Comparison of ENCODE assay signal across 12 cellular contexts in genomic region chr16:70725912-70726828, GRCh38. TPM values are rescaled to one million over a fixed set of nuclear protein-coding genes. Genes with fewer than 3 reads are reported as not detected.
DNase-seq lines count a peak whose midpoint lies in the region; ATAC-seq and TF ChIP-seq lines count a peak whose summit lies in the region.
"Had no signal": no experiment of that assay in that cellular context is flagged by ENCODE, and none has a peak within 500 bp of the region (broad histone marks: within the 10 kb centered on the region; RNA-seq: fewer than 3 reads in every experiment).

No MANE protein-coding gene starts in this region.

- H4K91ac ChIP-seq in neuronal stem cell (ENCODE audit: low read depth, low read length, poor library complexity): no peak overlapping the region

- H3K18ac ChIP-seq in neuronal stem cell (ENCODE audit: low read length): peak overlapping the region; percentile 63

- H2AK5ac ChIP-seq in neuronal stem cell (ENCODE audit: low read depth, low read length): no peak overlapping the region

- TF ChIP-seq CTCF in heart right ventricle (IDR thresholded peaks at IDR 0.05) (no peak), upper lobe of right lung (IDR thresholded peaks at IDR 0.05) (no peak)

- no peak overlapping the region for H4K8ac ChIP-seq in neuronal stem cell (ENCODE audit: low read depth, low read length)

- H3K14ac ChIP-seq in neuronal stem cell (ENCODE audit: low read length): no peak overlapping the region

- no peak overlapping the region for H3K4me2 ChIP-seq in neuronal stem cell (ENCODE audit: insufficient read depth, low read length, poor library complexity, severe bottlenecking)

- H3K9ac ChIP-seq in neuronal stem cell (ENCODE audit: low read depth, low read length, poor library complexity): no peak overlapping the region

- H2AFZ ChIP-seq in neuronal stem cell (ENCODE audit: low read length): no peak overlapping the region

- H2BK12ac ChIP-seq in neuronal stem cell (ENCODE audit: low read length): no peak overlapping the region

- H3K27me3 ChIP-seq in heart right ventricle (no peaks in the 10 kb centered on the region), neuronal stem cell (ENCODE audit: control insufficient read depth in 3 of 3, insufficient read depth in 3 of 3, low read depth in 1 of 3, low read length in 3 of 3) (no peaks in the 10 kb centered on the region), upper lobe of right lung (no peaks in the 10 kb centered on the region)
- H3K27me3 ChIP-seq: MG63 had no signal

- intact Hi-C loops in heart right ventricle (cut with DNase I) (no loop called here), upper lobe of right lung (cut with DNase I) (no loop called here)

- H3K9me3 ChIP-seq in heart right ventricle (no peaks in the 10 kb centered on the region), neuronal stem cell (replicated peaks in 1 of 2; ENCODE audit: control insufficient read depth in 2 of 2, insufficient read depth in 1 of 2, low read depth in 1 of 2, low read length in 2 of 2) (no peaks in the 10 kb centered on the region), upper lobe of right lung (no peaks in the 10 kb centered on the region)
- H3K9me3 ChIP-seq: MG63 had no signal

- H2BK120ac ChIP-seq in neuronal stem cell (ENCODE audit: low read depth, low read length): no peak overlapping the region

- H3K27ac ChIP-seq in heart right ventricle (peak overlapping the region; percentile 81 to 96 (median 88)), neuronal stem cell (replicated peaks; ENCODE audit: low read length) (no peak overlapping the region), upper lobe of right lung (peak overlapping the region; percentile 89)
- H3K27ac ChIP-seq: 22Rv1, VCaP had no signal

- no peak overlapping the region for H2BK15ac ChIP-seq in neuronal stem cell (ENCODE audit: low read length)

- H3K79me1 ChIP-seq in neuronal stem cell (ENCODE audit: low read depth, low read length): no peaks in the 10 kb centered on the region

- 45 to 52% methylated on average over 31 of the region's 31 CpGs for WGBS in heart right ventricle, 2 donors
- WGBS in neuronal stem cell (ENCODE audit: extremely low coverage in 2 of 2, insufficient read length in 2 of 2, insufficient replicate concordance in 1 of 2), 2 donors: no CpG with 5 or more reads among the region's 31 CpGs

- DNase-seq in DMS 273 (lab: John Stamatoyannopoulos, UW; ENCODE audit: unreplicated experiment) (peak; percentile 55), DMS 273 treated with DMSO at 0.1 percent for 48 hours (lab: John Stamatoyannopoulos, UW) (no peak), heart right ventricle (peak; percentile 73 to 79), neuronal stem cell (ENCODE audit: low spot score) (no peak), upper lobe of right lung (peak; percentile 80), COR-L47 (lab: John Stamatoyannopoulos, UW) (no peak), NCI-H774 (lab: John Stamatoyannopoulos, UW) (no peak), SW480 (ENCODE audit: low spot score) (no peak)
- DNase-seq: MG63 had no signal

- no peak overlapping the region for H3K4ac ChIP-seq in neuronal stem cell (ENCODE audit: low read length)

- H3K23ac ChIP-seq in neuronal stem cell (ENCODE audit: low read depth, low read length, poor library complexity): no peak overlapping the region

- H3K36me3 ChIP-seq in heart right ventricle (peaks cover 0 to 26% (median 0%) of the 10 kb centered on the region in 9 donors), neuronal stem cell (replicated peaks in 1 of 2; ENCODE audit: control insufficient read depth in 2 of 2, insufficient read depth in 2 of 2, low read length in 2 of 2) (peaks cover 7 to 35% of the 10 kb centered on the region in 2 donors), upper lobe of right lung (peaks cover 17% of the 10 kb centered on the region)
- H3K36me3 ChIP-seq: MG63 had no signal

- no peak overlapping the region for H2BK5ac ChIP-seq in neuronal stem cell (ENCODE audit: low read length)

- ATAC-seq in heart right ventricle: peak; percentile 68 to 80 (median 74)
- ATAC-seq in upper lobe of right lung: no peak
- ATAC-seq: stimulated activated effector memory CD8-positive, alpha-beta T cell treated with anti-CD3 and anti-CD28 coated beads, Interleukin-12 subunit alpha, Interleukin-12 subunit beta, amount 100 ng/mL, for 72 hours had no signal

- peak overlapping the region in 1 of 10 donors; percentile 0 for H3K4me3 ChIP-seq in heart right ventricle
- H3K4me3 ChIP-seq in neuronal stem cell (ENCODE audit: low read length in 2 of 2): no peak overlapping the region
- no peak overlapping the region for H3K4me3 ChIP-seq in upper lobe of right lung
- H3K4me3 ChIP-seq: MG63 had no signal

- H3K4me1 ChIP-seq in heart right ventricle: peaks cover 18 to 54% (median 35%) of the 10 kb centered on the region in 9 donors
- peaks cover 16 to 18% of the 10 kb centered on the region in 2 donors for H3K4me1 ChIP-seq in neuronal stem cell (ENCODE audit: control insufficient read depth in 2 of 2, insufficient read depth in 1 of 2, low read depth in 1 of 2, low read length in 2 of 2)
- H3K4me1 ChIP-seq in upper lobe of right lung: peaks cover 41% of the 10 kb centered on the region

RNA-seq across cellular contexts. Expression of gene MTSS2, which starts 40.3 kb away (rescaled TPM):
- 100 to 1,000 TPM in 2 of 10 donors, 10 to 100 TPM in 8; 39.8 to 121 (median 62.1) TPM for total RNA-seq in heart right ventricle
- polyA plus RNA-seq in heart right ventricle: 10 to 100 TPM; 39.0 to 39.7 TPM
- polyA plus RNA-seq in neuronal stem cell (2013, experiment 1 of 2): 45.9 TPM
- polyA plus RNA-seq in neuronal stem cell (2013, experiment 2 of 2): 48.5 TPM
- 81.3 TPM for total RNA-seq in upper lobe of right lung

Comparison
In these comparisons a context has a peak if more than half of its experiments do, and no peak if none do; other contexts are left out.
1. DNase-seq: peak in DMS 273 (single experiment), heart right ventricle (2 of 2) and upper lobe of right lung (single experiment); none in DMS 273 treated with DMSO at 0.1 percent for 48 hours (single experiment), neuronal stem cell (single experiment), COR-L47 (single experiment), NCI-H774 (single experiment) and SW480 (single experiment).